In genomic region chr2:106867231-106867943, GRCh38 we compare ENCODE assay signal across 14 cellular contexts. TPM values are rescaled to one million over a fixed set of nuclear protein-coding genes. Genes with fewer than 3 reads are reported as not detected.
DNase-seq lines count a peak whose midpoint lies in the region; TF ChIP-seq lines count a peak whose summit lies in the region.
"Had no signal": no experiment of that assay in that cellular context is flagged by ENCODE, and none has a peak within 500 bp of the region (broad histone marks: within the 10 kb centered on the region; RNA-seq: fewer than 3 reads in every experiment).

No MANE protein-coding gene starts in this region.

- H3K27me3 ChIP-seq in Karpas-422 (ENCODE audit: low read length), result no peaks in the 10 kb centered on the region; the same call in 1 of the 2 replicates
- H3K27me3 ChIP-seq in smooth muscle cell (ENCODE audit: low read depth), result no peaks in the 10 kb centered on the region

- DNase-seq in Karpas-422 (peak; percentile 31), midbrain (lab: John Stamatoyannopoulos, UW) (peak; percentile 76), smooth muscle cell (lab: John Stamatoyannopoulos, UW; ENCODE audit: unreplicated experiment) (no peak), NCI-H345 (lab: John Stamatoyannopoulos, UW) (no peak), KBM-7 (no peak)
- no peak for DNase-seq in stimulated activated CD4-positive, alpha-beta T cell treated with anti-CD3 and anti-CD28 coated beads, Interleukin-4, amount 100 ng/mL, for 24 hours
- DNase-seq in stimulated activated naive CD4-positive, alpha-beta T cell treated with Interleukin-2 at 50 U/mL for 16 hours (lab: John Stamatoyannopoulos, UW), result no peak
- DNase-seq: DMS153, H7, Kasumi-1, MM.1S, NCI-H524 treated with DMSO at 0.1 percent for 48 hours had no signal

- no peak for TF ChIP-seq CTCF in smooth muscle cell (IDR thresholded peaks at IDR 0.05; ENCODE audit: borderline replicate concordance, insufficient read depth, poor library complexity, severe bottlenecking)

- H2AFZ ChIP-seq in Karpas-422 (ENCODE audit: low read length) (no peak overlapping the region), smooth muscle cell (ENCODE audit: low read depth) (no peak overlapping the region)

- in situ Hi-C loops in KBM-7 (cut with MboI; ENCODE audit: low pct_unique_long_range_greater_than_20kb, low sequenced_read_pairs), result no loop called here

- H3K4me1 ChIP-seq in Karpas-422 (ENCODE audit: low read length), result no peaks in the 10 kb centered on the region
- peaks cover 25% of the 10 kb centered on the region for H3K4me1 ChIP-seq in smooth muscle cell (ENCODE audit: low read depth)

- H3K36me3 ChIP-seq in Karpas-422 (ENCODE audit: insufficient read depth, low read length) (no peaks in the 10 kb centered on the region), smooth muscle cell (ENCODE audit: low read depth) (no peaks in the 10 kb centered on the region)

- H3K27ac ChIP-seq in Karpas-422 (ENCODE audit: low read length), result no peak overlapping the region
- peak overlapping the region; percentile 32 for H3K27ac ChIP-seq in cingulate gyrus (ENCODE audit: low read depth, low read length)
- peak overlapping the region; percentile 56 for H3K27ac ChIP-seq in smooth muscle cell (ENCODE audit: low read depth)

- H3K9me3 ChIP-seq in Karpas-422 (ENCODE audit: low read length), result no peaks in the 10 kb centered on the region
- H3K9me3 ChIP-seq in smooth muscle cell (replicated peaks; ENCODE audit: low read depth), result no peaks in the 10 kb centered on the region

- H4K20me1 ChIP-seq in Karpas-422 (ENCODE audit: insufficient read depth, low read depth, low read length), result no peaks in the 10 kb centered on the region
- H4K20me1 ChIP-seq in smooth muscle cell (ENCODE audit: low read depth), result peaks cover 97% of the 10 kb centered on the region

- H3F3A ChIP-seq in smooth muscle cell (ENCODE audit: low read depth), result no peaks in the 10 kb centered on the region

- no peaks in the 10 kb centered on the region for H3K79me2 ChIP-seq in Karpas-422 (ENCODE audit: low read length)
- H3K79me2 ChIP-seq in smooth muscle cell (ENCODE audit: low read depth), result peaks cover 96% of the 10 kb centered on the region

- H3K4me2 ChIP-seq in Karpas-422 (ENCODE audit: low read depth, low read length, poor library complexity, severe bottlenecking) (no peak overlapping the region), smooth muscle cell (peak overlapping the region; percentile 69)

- WGBS in smooth muscle cell (ENCODE audit: low lambda C conversion rate), result 49% methylated on average over 9 of the region's 9 CpGs

- no peak overlapping the region for H3K9ac ChIP-seq in Karpas-422 (ENCODE audit: low read length)
- H3K9ac ChIP-seq in smooth muscle cell (ENCODE audit: low read depth), result no peak overlapping the region

- H3K4me3 ChIP-seq in Karpas-422 (ENCODE audit: low read length) (no peak overlapping the region), smooth muscle cell (no peak overlapping the region)

- no peaks in the 10 kb centered on the region for H3K9me2 ChIP-seq in Karpas-422 (replicated peaks; ENCODE audit: insufficient read depth, low read length)

RNA-seq across cellular contexts. Expression of gene ST6GAL2, which starts 18.6 kb away (rescaled TPM):
- 0.47 and 0.82 TPM in 2 replicates for total RNA-seq in Karpas-422 (2014; rRNA removed; shearing (Covaris generic); ENCODE audit: low replicate concordance)
- total RNA-seq in smooth muscle cell, result 64.6 and 140 TPM in 2 replicates
- 26.1 and 42.5 TPM in 2 replicates for polyA plus RNA-seq in smooth muscle cell
- polyA plus RNA-seq: CD14-positive monocyte had no signal

Comparison
In these comparisons a context has a peak if more than half of its experiments do, and no peak if none do; other contexts are left out.
1. DNase-seq: peak in Karpas-422 (single experiment) and midbrain (single experiment); none in smooth muscle cell (single experiment), NCI-H345 (single experiment), stimulated activated CD4-positive, alpha-beta T cell treated with anti-CD3 and anti-CD28 coated beads, Interleukin-4, amount 100 ng/mL, for 24 hours (single experiment), KBM-7 (single experiment) and stimulated activated naive CD4-positive, alpha-beta T cell treated with Interleukin-2 at 50 U/mL for 16 hours (single experiment).
2. RNA of gene ST6GAL2, which starts 18.6 kb away (total RNA-seq): 64.6 to 140 TPM in smooth muscle cell; 0.47 to 0.82 TPM in Karpas-422; every median in the first group is over 10 times any median in the second.